1 cellular context compared by ENCODE assay signal in the genomic region with DNA sequence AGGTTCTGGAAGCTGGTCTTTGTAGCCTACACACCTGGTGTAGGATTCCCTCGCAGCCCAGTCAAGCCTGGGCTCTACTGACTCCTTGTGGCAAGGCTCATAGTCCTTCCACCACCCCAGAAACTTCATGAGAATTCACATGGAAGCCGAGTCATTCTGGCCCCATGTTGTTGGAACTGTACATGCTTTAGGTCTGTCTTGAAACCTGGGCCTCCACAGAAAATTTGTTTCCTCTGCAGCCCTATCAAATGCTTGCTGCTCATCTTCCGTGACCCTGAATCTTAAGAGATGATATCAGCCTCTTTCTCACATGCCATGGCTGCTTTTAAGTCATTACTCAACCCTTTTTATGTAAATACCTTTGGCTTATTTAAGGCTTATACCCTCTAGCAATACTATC.
TF ChIP-seq lines count a peak whose summit lies in the region.

No MANE protein-coding gene starts in this region.

TF ChIP-seq in GM12878, 131 proteins besides CTCF, POLR2A, EP300 and RAD21 (continued from another document):
- TF ChIP-seq, protein P1, sequence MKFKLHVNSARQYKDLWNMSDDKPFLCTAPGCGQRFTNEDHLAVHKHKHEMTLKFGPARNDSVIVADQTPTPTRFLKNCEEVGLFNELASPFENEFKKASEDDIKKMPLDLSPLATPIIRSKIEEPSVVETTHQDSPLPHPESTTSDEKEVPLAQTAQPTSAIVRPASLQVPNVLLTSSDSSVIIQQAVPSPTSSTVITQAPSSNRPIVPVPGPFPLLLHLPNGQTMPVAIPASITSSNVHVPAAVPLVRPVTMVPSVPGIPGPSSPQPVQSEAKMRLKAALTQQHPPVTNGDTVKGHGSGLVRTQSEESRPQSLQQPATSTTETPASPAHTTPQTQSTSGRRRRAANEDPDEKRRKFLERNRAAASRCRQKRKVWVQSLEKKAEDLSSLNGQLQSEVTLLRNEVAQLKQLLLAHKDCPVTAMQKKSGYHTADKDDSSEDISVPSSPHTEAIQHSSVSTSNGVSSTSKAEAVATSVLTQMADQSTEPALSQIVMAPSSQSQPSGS (IDR thresholded peaks at IDR 0.05; ENCODE audit: low read length): peak; percentile 57
- TF ChIP-seq TCF7 (IDR thresholded peaks at IDR 0.05; ENCODE audit: borderline replicate concordance) (no peak), BCL11A (IDR thresholded peaks at IDR 0.05; ENCODE audit: low read depth, low read length) (no peak), HDAC6 (IDR thresholded peaks at IDR 0.05; ENCODE audit: unreplicated experiment) (no peak), MTA3 (IDR thresholded peaks at IDR 0.05; ENCODE audit: borderline replicate concordance, low read length) (no peak), CHD1 (IDR thresholded peaks at IDR 0.05; ENCODE audit: low read depth, low read length) (no peak), SMC3 (IDR thresholded peaks at IDR 0.05; ENCODE audit: borderline replicate concordance, low read length) (peak; percentile 56; the same call in 1 of the 2 replicates), FOXK2 (IDR thresholded peaks at IDR 0.05) (no peak), YY1 (IDR thresholded peaks at IDR 0.05; ENCODE audit: low read depth, low read length) (peak; percentile 62; the same call in 1 of the 2 replicates), ASH2L (IDR thresholded peaks at IDR 0.05; ENCODE audit: borderline replicate concordance, low read depth) (no peak), TCF3 (IDR thresholded peaks at IDR 0.05; ENCODE audit: borderline replicate concordance, insufficient read depth, low read depth, low read length) (no peak), JUND (IDR thresholded peaks at IDR 0.05; ENCODE audit: low read depth, low read length) (no peak), RUNX3 (IDR thresholded peaks at IDR 0.05; ENCODE audit: low read length) (peak; percentile 26; the same call in 1 of the 2 replicates)
- TF ChIP-seq, protein P2, sequence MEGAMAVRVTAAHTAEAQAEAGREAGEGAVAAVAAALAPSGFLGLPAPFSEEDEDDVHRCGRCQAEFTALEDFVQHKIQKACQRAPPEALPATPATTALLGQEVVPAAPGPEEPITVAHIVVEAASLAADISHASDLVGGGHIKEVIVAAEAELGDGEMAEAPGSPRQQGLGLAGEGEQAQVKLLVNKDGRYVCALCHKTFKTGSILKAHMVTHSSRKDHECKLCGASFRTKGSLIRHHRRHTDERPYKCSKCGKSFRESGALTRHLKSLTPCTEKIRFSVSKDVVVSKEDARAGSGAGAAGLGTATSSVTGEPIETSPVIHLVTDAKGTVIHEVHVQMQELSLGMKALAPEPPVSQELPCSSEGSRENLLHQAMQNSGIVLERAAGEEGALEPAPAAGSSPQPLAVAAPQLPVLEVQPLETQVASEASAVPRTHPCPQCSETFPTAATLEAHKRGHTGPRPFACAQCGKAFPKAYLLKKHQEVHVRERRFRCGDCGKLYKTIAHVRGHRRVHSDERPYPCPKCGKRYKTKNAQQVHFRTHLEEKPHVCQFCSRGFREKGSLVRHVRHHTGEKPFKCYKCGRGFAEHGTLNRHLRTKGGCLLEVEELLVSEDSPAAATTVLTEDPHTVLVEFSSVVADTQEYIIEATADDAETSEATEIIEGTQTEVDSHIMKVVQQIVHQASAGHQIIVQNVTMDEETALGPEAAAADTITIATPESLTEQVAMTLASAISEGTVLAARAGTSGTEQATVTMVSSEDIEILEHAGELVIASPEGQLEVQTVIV (IDR thresholded peaks at IDR 0.05; ENCODE audit: borderline replicate concordance, partially characterized antibody): no peak
- TF ChIP-seq, protein P3, sequence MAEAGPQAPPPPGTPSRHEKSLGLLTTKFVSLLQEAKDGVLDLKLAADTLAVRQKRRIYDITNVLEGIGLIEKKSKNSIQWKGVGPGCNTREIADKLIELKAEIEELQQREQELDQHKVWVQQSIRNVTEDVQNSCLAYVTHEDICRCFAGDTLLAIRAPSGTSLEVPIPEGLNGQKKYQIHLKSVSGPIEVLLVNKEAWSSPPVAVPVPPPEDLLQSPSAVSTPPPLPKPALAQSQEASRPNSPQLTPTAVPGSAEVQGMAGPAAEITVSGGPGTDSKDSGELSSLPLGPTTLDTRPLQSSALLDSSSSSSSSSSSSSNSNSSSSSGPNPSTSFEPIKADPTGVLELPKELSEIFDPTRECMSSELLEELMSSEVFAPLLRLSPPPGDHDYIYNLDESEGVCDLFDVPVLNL (IDR thresholded peaks at IDR 0.05; ENCODE audit: low read depth, low read length): no peak
